In genomic region chr6:111662794-111663231, GRCh38 we compare ENCODE assay signal across 9 cellular contexts. TPM values are rescaled to one million over a fixed set of nuclear protein-coding genes. Genes with fewer than 3 reads are reported as not detected.
A peak's percentile ranks its signal among the peaks of the same experiment; 100 is the strongest.
DNase-seq lines count a peak whose midpoint lies in the region; ATAC-seq and TF ChIP-seq lines count a peak whose summit lies in the region.
"Had no signal": no experiment of that assay in that cellular context is flagged by ENCODE, and none has a peak within 500 bp of the region (broad histone marks: within the 10 kb centered on the region; RNA-seq: fewer than 3 reads in every experiment).

No MANE protein-coding gene starts in this region.

- H3K4me3 ChIP-seq in prostate gland, result no peak overlapping the region

- no peaks in the 10 kb centered on the region for H3K36me3 ChIP-seq in prostate gland

- 28% methylated on average over 6 of the region's 6 CpGs for WGBS in prostate gland

- H3K27me3 ChIP-seq in prostate gland (replicated peaks; ENCODE audit: insufficient read depth), result no peaks in the 10 kb centered on the region

- H3K27ac ChIP-seq in prostate gland, result peak overlapping the region; percentile 57 to 62

- TF ChIP-seq POLR2A in prostate gland (IDR thresholded peaks at IDR 0.05), result no peak

- no peak for TF ChIP-seq CTCF in prostate gland (IDR thresholded peaks at IDR 0.05)

- intact Hi-C loops in prostate gland (cut with DNase I), result no loop called here

- DNase-seq in SKM-1 (lab: John Stamatoyannopoulos, UW; ENCODE audit: unreplicated experiment), result peak; percentile 5
- peak; percentile 48 for DNase-seq in glomerular visceral epithelial cell (ENCODE audit: extremely low spot score)
- DNase-seq in prostate gland (ENCODE audit: low spot score), result peak; percentile 48
- DNase-seq in NCI-H524 treated with DMSO at 0.1 percent for 48 hours (lab: John Stamatoyannopoulos, UW), result no peak
- no peak for DNase-seq in OCI-M2 (lab: John Stamatoyannopoulos, UW; ENCODE audit: unreplicated experiment)
- no peak for DNase-seq in stimulated activated naive CD4-positive, alpha-beta T cell treated with Interleukin-2 at 50 U/mL for 16 hours (lab: John Stamatoyannopoulos, UW)
- DNase-seq in HuH-7.5 (ENCODE audit: low spot score), result no peak
- DNase-seq: NCI-H1417 treated with DMSO at 0.1 percent for 48 hours had no signal

- ATAC-seq in GM18873 (IDR thresholded peaks at IDR 0.05; ENCODE audit: low FRiP score, unreplicated experiment), result peak; percentile 99

- H3K9me3 ChIP-seq in prostate gland, result no peaks in the 10 kb centered on the region

- peaks cover 25% of the 10 kb centered on the region for H3K4me1 ChIP-seq in prostate gland (replicated peaks)

RNA-seq across cellular contexts. Expression of gene TRAF3IP2, which starts 57.1 kb away (rescaled TPM):
- 10 to 100 TPM; 40.2 to 52.4 TPM for total RNA-seq in prostate gland

Comparison
In these comparisons a context has a peak if more than half of its experiments do, and no peak if none do; other contexts are left out.
1. DNase-seq: peak in SKM-1 (single experiment), glomerular visceral epithelial cell (single experiment) and prostate gland (single experiment); none in NCI-H524 treated with DMSO at 0.1 percent for 48 hours (single experiment), OCI-M2 (single experiment), stimulated activated naive CD4-positive, alpha-beta T cell treated with Interleukin-2 at 50 U/mL for 16 hours (single experiment) and HuH-7.5 (single experiment).